8 cellular contexts compared by ENCODE assay signal in genomic region chr15:52261498-52262242, GRCh38. TPM values are rescaled to one million over a fixed set of nuclear protein-coding genes. Genes with fewer than 3 reads are reported as not detected.
A peak's percentile ranks its signal among the peaks of the same experiment; 100 is the strongest.
DNase-seq lines count a peak whose midpoint lies in the region; ATAC-seq and TF ChIP-seq lines count a peak whose summit lies in the region.

No MANE protein-coding gene starts in this region.

- H3K9me3 ChIP-seq in BE2C: no peaks in the 10 kb centered on the region
- no peaks in the 10 kb centered on the region for H3K9me3 ChIP-seq in SJCRH30 (replicated peaks)
- H3K9me3 ChIP-seq in iPS DF 6.9 (ENCODE audit: control insufficient read depth, insufficient read depth, low read length): no peaks in the 10 kb centered on the region

- in situ Hi-C loops in astrocyte of the spinal cord (cut with HindIII; ENCODE audit: low sequenced_read_pairs): no loop called here

- H3K27ac ChIP-seq in SJCRH30 (no peak overlapping the region), iPS DF 6.9 (ENCODE audit: low read length) (no peak overlapping the region)

- H3K27me3 ChIP-seq in BE2C (no peaks in the 10 kb centered on the region), SJCRH30 (no peaks in the 10 kb centered on the region), iPS DF 6.9 (ENCODE audit: control insufficient read depth, insufficient read depth, low read length) (no peaks in the 10 kb centered on the region)

- H3K4me1 ChIP-seq in BE2C (no peaks in the 10 kb centered on the region), SJCRH30 (peaks cover 22% of the 10 kb centered on the region), iPS DF 6.9 (ENCODE audit: control insufficient read depth, insufficient read depth, low read length) (peaks cover 15% of the 10 kb centered on the region)

- peak; percentile 62 for DNase-seq in BE2C
- DNase-seq in SJCRH30: peak; percentile 36 to 51
- peak; percentile 95 for DNase-seq in astrocyte of the spinal cord (ENCODE audit: low read depth, low spot score)
- peak; percentile 85 for DNase-seq in iPS DF 6.9 (ENCODE audit: low read depth, low spot score)
- peak; percentile 43 for DNase-seq in smooth muscle cell of the brain vasculature (ENCODE audit: low read depth, low spot score)
- no peak for DNase-seq in mesenteric fat pad (ENCODE audit: low spot score)

- no CpG with 5 or more reads among the region's 8 CpGs for WGBS in iPS DF 6.9 (ENCODE audit: insufficient coverage, insufficient read length)

- no peak overlapping the region for H3K4me3 ChIP-seq in BE2C (ENCODE audit: low read depth, low read length)
- no peak overlapping the region for H3K4me3 ChIP-seq in SJCRH30
- no peak overlapping the region for H3K4me3 ChIP-seq in astrocyte of the spinal cord (ENCODE audit: low read depth, low read length)
- H3K4me3 ChIP-seq in iPS DF 6.9 (ENCODE audit: low read length): no peak overlapping the region

- ATAC-seq in GM19023 (IDR thresholded peaks at IDR 0.05; ENCODE audit: unreplicated experiment) (peak; percentile 98), HG03103 (IDR thresholded peaks at IDR 0.05; ENCODE audit: low read depth, unreplicated experiment) (peak; percentile 98)

- TF ChIP-seq CTCF in BE2C (IDR thresholded peaks at IDR 0.05; ENCODE audit: low read depth, low read length): peak; percentile 20; the same call in 1 of the 2 replicates
- TF ChIP-seq CTCF in astrocyte of the spinal cord (IDR thresholded peaks at IDR 0.05; ENCODE audit: low read depth, low read length): peak; percentile 12

- H3K36me3 ChIP-seq in BE2C (no peaks in the 10 kb centered on the region), SJCRH30 (no peaks in the 10 kb centered on the region), iPS DF 6.9 (ENCODE audit: control insufficient read depth, insufficient read depth, low read length) (peaks cover 7% of the 10 kb centered on the region)

RNA-seq across cellular contexts. Expression of gene MYO5C, which starts 33.9 kb away (rescaled TPM):
- polyA plus RNA-seq in BE2C (2012; ENCODE audit: insufficient read depth, insufficient read length, low read depth): not detected
- total RNA-seq in SJCRH30 (2014; rRNA removed; shearing (Covaris generic)): 2.9 and 3.5 TPM in 2 replicates
- 18.5 TPM for total RNA-seq in mesenteric fat pad
